ENCODE assay signal across 8 cellular contexts in genomic region chr1:170074250-170075157, GRCh38. TPM values are rescaled to one million over a fixed set of nuclear protein-coding genes. Genes with fewer than 3 reads are reported as not detected.
DNase-seq lines count a peak whose midpoint lies in the region; ATAC-seq and TF ChIP-seq lines count a peak whose summit lies in the region.

TSS of gene KIFAP3 (minus strand) at chr1:170074695. CDS start at chr1:170074467, 228 bp downstream.

- H3K4me1 ChIP-seq in BE2C (no peaks in the 10 kb centered on the region), colonic mucosa (no peaks in the 10 kb centered on the region)

- H3K27me3 ChIP-seq in BE2C, result no peaks in the 10 kb centered on the region
- H3K27me3 ChIP-seq in colonic mucosa, result no peaks in the 10 kb centered on the region
- no peaks in the 10 kb centered on the region for H3K27me3 ChIP-seq in layer of hippocampus (ENCODE audit: control insufficient read depth, insufficient read depth, low read length)

- DNase-seq in BE2C, result peak; percentile 96
- DNase-seq in GM19238 (ENCODE audit: insufficient read length, low spot score), result peak; percentile 81
- DNase-seq in NCI-H524 treated with DMSO at 0.1 percent for 48 hours (lab: John Stamatoyannopoulos, UW), result peak; percentile 94
- DNase-seq in activated CD4-positive, alpha-beta T cell treated with anti-CD3 and anti-CD28 coated beads for 48 hours, result peak; percentile 96
- peak; percentile 97 for DNase-seq in colonic mucosa
- DNase-seq in stimulated activated CD4-positive, alpha-beta T cell treated with anti-CD3 and anti-CD28 coated beads, Interleukin-1b, Interleukin-23, amount 100 ng/mL, for 48 hours, result peak; percentile 97

- ATAC-seq in HG03457 (IDR thresholded peaks at IDR 0.05; ENCODE audit: unreplicated experiment), result peak; percentile 98

- H3K9ac ChIP-seq in colonic mucosa (ENCODE audit: low read depth in 2 of 2, low read length in 2 of 2), result peak within 1 kb of the TSS; percentile 68 to 91

- H3K9me3 ChIP-seq in BE2C (no peaks in the 10 kb centered on the region), colonic mucosa (no peaks in the 10 kb centered on the region)

- TF ChIP-seq CTCF in BE2C (IDR thresholded peaks at IDR 0.05; ENCODE audit: low read depth, low read length), result peak; percentile 71
- peak; percentile 60 for TF ChIP-seq CTCF in colonic mucosa (IDR thresholded peaks at IDR 0.05)

- intact Hi-C loops in colonic mucosa (cut with DNase I), result loop anchor here (10.0 kb wide), 1 partner anchor 140 kb away; no protein-coding TSS in a partner anchor

- H3K27ac ChIP-seq in colonic mucosa (peak within 1 kb of the TSS; percentile 72), layer of hippocampus (ENCODE audit: low read depth, low read length) (peak within 1 kb of the TSS; percentile 69)

- no peaks in the 10 kb centered on the region for H3K36me3 ChIP-seq in BE2C
- no peaks in the 10 kb centered on the region for H3K36me3 ChIP-seq in colonic mucosa

- H3K4me3 ChIP-seq in BE2C (ENCODE audit: low read depth, low read length) (peak within 1 kb of the TSS; percentile 94), colonic mucosa (peak within 1 kb of the TSS; percentile 54)

RNA-seq across cellular contexts. Expression of gene KIFAP3, which starts in this region (rescaled TPM):
- polyA plus RNA-seq in BE2C (2012; ENCODE audit: insufficient read depth, insufficient read length, low read depth), result 13.3 TPM
- total RNA-seq in colonic mucosa, result 10 to 100 TPM; 18.3 to 27.6 TPM

Comparison
In these comparisons a context has a peak if more than half of its experiments do, and no peak if none do; other contexts are left out.
1. Peak in every context shown above with its lines: DNase-seq, ATAC-seq, H3K4me3 ChIP-seq and H3K27ac ChIP-seq.